ENCODE assay signal across 9 cellular contexts in genomic region chr22:39527481-39527961, GRCh38. TPM values are rescaled to one million over a fixed set of nuclear protein-coding genes. Genes with fewer than 3 reads are reported as not detected.
A peak's percentile ranks its signal among the peaks of the same experiment; 100 is the strongest.
DNase-seq lines count a peak whose midpoint lies in the region; ATAC-seq and TF ChIP-seq lines count a peak whose summit lies in the region.
"Had no signal": no experiment of that assay in that cellular context is flagged by ENCODE, and none has a peak within 500 bp of the region (broad histone marks: within the 10 kb centered on the region; RNA-seq: fewer than 3 reads in every experiment).

No MANE protein-coding gene starts in this region.

- H3K36me3 ChIP-seq in BE2C, result peaks cover 59% of the 10 kb centered on the region
- H3K36me3 ChIP-seq in lower lobe of right lung, result peaks cover 69% of the 10 kb centered on the region
- H3K36me3 ChIP-seq: ovary had no signal

- H3K27me3 ChIP-seq in BE2C (no peaks in the 10 kb centered on the region), HL-60 (ENCODE audit: insufficient read depth, poor library complexity, severe bottlenecking) (no peaks in the 10 kb centered on the region), lower lobe of right lung (ENCODE audit: low read depth) (no peaks in the 10 kb centered on the region)
- H3K27me3 ChIP-seq: ovary had no signal

- H3K36me3 Mint-ChIP-seq in activated CD8-positive, alpha-beta T cell treated with anti-CD3 and anti-CD28 coated beads, Interleukin-2, amount 10 ng/mL, durations not matched to agents 7 days and 5 days (ENCODE audit: low read depth), result peaks cover 75% of the 10 kb centered on the region

- H3K4me1 ChIP-seq in BE2C, result peaks cover 28% of the 10 kb centered on the region
- H3K4me1 ChIP-seq in lower lobe of right lung, result peaks cover 93% of the 10 kb centered on the region

- H3K27ac Mint-ChIP-seq in activated CD8-positive, alpha-beta T cell treated with anti-CD3 and anti-CD28 coated beads, Interleukin-2, amount 10 ng/mL, durations not matched to agents 7 days and 5 days, result peak overlapping the region; percentile 85

- H3K4me1 Mint-ChIP-seq in activated CD8-positive, alpha-beta T cell treated with anti-CD3 and anti-CD28 coated beads, Interleukin-2, amount 10 ng/mL, durations not matched to agents 7 days and 5 days (ENCODE audit: low read depth), result peaks cover 90% of the 10 kb centered on the region

- DNase-seq in BE2C (peak; percentile 32), HL-60 (ENCODE audit: low read depth in 1 of 2, low spot score in 1 of 2) (peak; percentile 56 to 69), lower lobe of right lung (peak; percentile 50), kidney glomerular epithelial cell (lab: John Stamatoyannopoulos, UW) (no peak), GM10248 (ENCODE audit: extremely low spot score) (no peak), NK-92 (lab: John Stamatoyannopoulos, UW; ENCODE audit: unreplicated experiment) (no peak)
- no peak for DNase-seq in activated CD8-positive, alpha-beta T cell treated with anti-CD3 and anti-CD28 coated beads, Interleukin-2, amount 10 ng/mL, durations not matched to agents 7 days and 5 days

- ATAC-seq in activated CD8-positive, alpha-beta T cell treated with anti-CD3 and anti-CD28 coated beads, Interleukin-2, amount 10 ng/mL, durations not matched to agents 7 days and 5 days, result no peak
- ATAC-seq in lower lobe of right lung (peak in 1 of 2 donors; percentile 17), HG02885 (IDR thresholded peaks at IDR 0.05; ENCODE audit: poor library complexity, unreplicated experiment) (no peak)

- intact Hi-C loops in lower lobe of right lung (cut with DNase I), result no loop called here

- H3K9me3 Mint-ChIP-seq in activated CD8-positive, alpha-beta T cell treated with anti-CD3 and anti-CD28 coated beads, Interleukin-2, amount 10 ng/mL, durations not matched to agents 7 days and 5 days (ENCODE audit: insufficient read depth), result no peaks in the 10 kb centered on the region

- CTCF ChIA-PET in activated CD8-positive, alpha-beta T cell treated with anti-CD3 and anti-CD28 coated beads, Interleukin-2, amount 10 ng/mL, durations not matched to agents 7 days and 5 days (lab: Charles Lee), result interaction anchor here (1.0 to 8.7 kb wide), 4 partner anchors 7 to 34 kb away, joined by 3 to 264 read pairs (median 57); partner anchors contain the start of gene ATF4
- CTCF ChIA-PET in GM10248 (lab: Yijun Ruan, JAX), result interaction anchor here (1.9 to 6.1 kb wide), 5 partner anchors 11 to 210 kb away, joined by 7 to 115 read pairs (median 49); partner anchors contain the start of gene RPL3

- TF ChIP-seq CTCF in BE2C (IDR thresholded peaks at IDR 0.05; ENCODE audit: low read depth, low read length), result no peak
- no peak for TF ChIP-seq CTCF in HL-60 (IDR thresholded peaks at IDR 0.05; ENCODE audit: insufficient read depth, low read length)
- no peak for TF ChIP-seq CTCF in lower lobe of right lung (IDR thresholded peaks at IDR 0.05)
- no peak for TF ChIP-seq CTCF in GM10248 (IDR thresholded peaks at IDR 0.05; ENCODE audit: control extremely low read depth, extremely low read depth, low read depth, missing control alignments)

- H3K27ac ChIP-seq in HL-60 (replicated peaks) (peak overlapping the region; percentile 83), lower lobe of right lung (no peak overlapping the region)
- H3K27ac ChIP-seq: ovary had no signal

- H3K9me3 ChIP-seq in BE2C, result no peaks in the 10 kb centered on the region
- no peaks in the 10 kb centered on the region for H3K9me3 ChIP-seq in lower lobe of right lung
- H3K9me3 ChIP-seq: ovary had no signal

- no peaks in the 10 kb centered on the region for H3K27me3 Mint-ChIP-seq in activated CD8-positive, alpha-beta T cell treated with anti-CD3 and anti-CD28 coated beads, Interleukin-2, amount 10 ng/mL, durations not matched to agents 7 days and 5 days (ENCODE audit: low read depth)

- no peak overlapping the region for H3K4me3 Mint-ChIP-seq in activated CD8-positive, alpha-beta T cell treated with anti-CD3 and anti-CD28 coated beads, Interleukin-2, amount 10 ng/mL, durations not matched to agents 7 days and 5 days

- POLR2A ChIA-PET in activated CD8-positive, alpha-beta T cell treated with anti-CD3 and anti-CD28 coated beads, Interleukin-2, amount 10 ng/mL, durations not matched to agents 7 days and 5 days (lab: Charles Lee), result interaction anchor here (1.7 to 4.8 kb wide), 2 partner anchors 128 to 210 kb away, joined by 5 to 56 read pairs; partner anchors contain the start of genes RPL3 and TAB1
- POLR2A ChIA-PET in GM10248 (lab: Yijun Ruan, JAX), result interaction anchor here (4.9 kb wide), 1 partner anchor 209 kb away, joined by 35 read pairs; the partner anchor contains the start of gene RPL3

- H3K4me3 ChIP-seq in BE2C (ENCODE audit: low read depth, low read length) (no peak overlapping the region), HL-60 (replicated peaks; ENCODE audit: insufficient read depth, low read length) (no peak overlapping the region), lower lobe of right lung (no peak overlapping the region)
- H3K4me3 ChIP-seq: ovary had no signal

RNA-seq across cellular contexts. Expression of gene RPS19BP1, which starts 5.0 kb away (rescaled TPM):
- polyA plus RNA-seq in BE2C (2012; ENCODE audit: insufficient read depth, insufficient read length, low read depth), result 624 TPM
- 10 to 100 TPM; 80.1 to 80.2 TPM for total RNA-seq in activated CD8-positive, alpha-beta T cell treated with anti-CD3 and anti-CD28 coated beads, Interleukin-2, amount 10 ng/mL, durations not matched to agents 7 days and 5 days
- 67.9 TPM for total RNA-seq in lower lobe of right lung

RNA-seq across cellular contexts. Expression of gene ATF4, which starts 7.2 kb away (rescaled TPM):
- polyA plus RNA-seq in BE2C (2012; ENCODE audit: insufficient read depth, insufficient read length, low read depth), result 1,602 TPM
- 100 to 1,000 TPM; 412 to 426 TPM for total RNA-seq in activated CD8-positive, alpha-beta T cell treated with anti-CD3 and anti-CD28 coated beads, Interleukin-2, amount 10 ng/mL, durations not matched to agents 7 days and 5 days
- total RNA-seq in lower lobe of right lung, result 327 TPM

RNA-seq across cellular contexts. Expression of gene MIEF1, which starts 25.4 kb away (rescaled TPM):
- polyA plus RNA-seq in BE2C (2012; ENCODE audit: insufficient read depth, insufficient read length, low read depth), result 117 TPM
- 10 to 100 TPM; 37.9 to 38.2 TPM for total RNA-seq in activated CD8-positive, alpha-beta T cell treated with anti-CD3 and anti-CD28 coated beads, Interleukin-2, amount 10 ng/mL, durations not matched to agents 7 days and 5 days
- total RNA-seq in lower lobe of right lung, result 27.7 TPM

RNA-seq across cellular contexts. Expression of gene CACNA1I, which starts 43.0 kb away (rescaled TPM):
- not detected for polyA plus RNA-seq in BE2C (2012; ENCODE audit: insufficient read depth, insufficient read length, low read depth)
- total RNA-seq in activated CD8-positive, alpha-beta T cell treated with anti-CD3 and anti-CD28 coated beads, Interleukin-2, amount 10 ng/mL, durations not matched to agents 7 days and 5 days, result under 1 TPM; 0.60 to 0.74 TPM
- 0.21 TPM for total RNA-seq in lower lobe of right lung

Comparison
In these comparisons a context has a peak if more than half of its experiments do, and no peak if none do; other contexts are left out.
1. DNase-seq: peak in BE2C (single experiment), HL-60 (2 of 2) and lower lobe of right lung (single experiment); none in activated CD8-positive, alpha-beta T cell treated with anti-CD3 and anti-CD28 coated beads, Interleukin-2, amount 10 ng/mL, durations not matched to agents 7 days and 5 days (single experiment), kidney glomerular epithelial cell (single experiment), GM10248 (single experiment) and NK-92 (single experiment).